22 cellular contexts compared by ENCODE assay signal in the genomic region with DNA sequence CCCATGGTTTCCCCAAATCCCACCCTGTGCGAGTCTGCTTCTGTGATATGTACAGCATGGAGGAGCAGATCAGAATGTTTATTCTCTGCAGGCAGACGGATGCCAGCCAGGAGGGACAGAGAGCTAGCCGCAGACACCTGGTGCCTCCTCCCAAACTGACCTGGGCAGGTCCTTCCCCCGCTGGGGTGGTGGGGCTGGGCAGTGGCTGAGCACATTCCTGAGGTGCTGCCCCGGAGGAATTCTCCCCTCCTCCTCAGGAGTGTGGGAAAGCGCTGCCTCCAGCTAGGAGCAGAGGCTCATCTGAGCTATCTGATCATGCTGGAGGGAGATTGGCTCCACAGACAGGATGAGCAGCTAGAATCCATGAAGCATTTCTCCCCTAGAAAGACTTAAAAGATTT. TPM values are rescaled to one million over a fixed set of nuclear protein-coding genes. Genes with fewer than 3 reads are reported as not detected.
"Had no signal": no experiment of that assay in that cellular context is flagged by ENCODE, and none has a peak within 500 bp of the region (broad histone marks: within the 10 kb centered on the region; RNA-seq: fewer than 3 reads in every experiment).

No MANE protein-coding gene starts in this region.

- FAIRE-seq: bronchial epithelial cell, keratinocyte had no signal

- H3K27ac ChIP-seq: ascending aorta, dorsolateral prefrontal cortex, esophagus squamous epithelium, psoas muscle, spleen had no signal

- H3K27me3 ChIP-seq: ascending aorta, dorsolateral prefrontal cortex, esophagus squamous epithelium, spleen had no signal

- H3K9me3 ChIP-seq: ascending aorta, esophagus squamous epithelium, psoas muscle, spleen had no signal

- H3K36me3 Mint-ChIP-seq: activated CD4-positive, alpha-beta memory T cell treated with anti-CD3 and anti-CD28 coated beads for 36 hours; activated naive CD8-positive, alpha-beta T cell treated with anti-CD3 and anti-CD28 coated beads for 36 hours; naive B cell; type B pancreatic cell had no signal

- DNase-seq: activated CD4-positive, alpha-beta memory T cell treated with anti-CD3 and anti-CD28 coated beads for 36 hours; activated gamma-delta T cell treated with Interleukin-2 at 50 U/mL for 16 hours; activated naive CD8-positive, alpha-beta T cell treated with anti-CD3 and anti-CD28 coated beads for 36 hours; activated T-cell treated with anti-CD3 and anti-CD28 coated beads, Interleukin-2, amount 50 U/mL, for 48 hours; dorsolateral prefrontal cortex; esophagus squamous epithelium; foreskin fibroblast; glutamatergic neuron; left ventricle myocardium superior; midbrain; naive B cell; nucleus accumbens; psoas muscle; spleen; stimulated activated CD4-positive, alpha-beta T cell treated with anti-CD3 and anti-CD28 coated beads, Interleukin-2, amount 100 ng/mL, for 24 hours; stimulated activated naive CD4-positive, alpha-beta T cell treated with Interleukin-2 at 50 U/mL for 16 hours; T-helper 9 cell had no signal

- H3K36me3 ChIP-seq: ascending aorta, esophagus squamous epithelium, spleen had no signal

- H3K4me3 Mint-ChIP-seq: activated CD4-positive, alpha-beta memory T cell treated with anti-CD3 and anti-CD28 coated beads for 36 hours; activated naive CD8-positive, alpha-beta T cell treated with anti-CD3 and anti-CD28 coated beads for 36 hours; type B pancreatic cell had no signal

- H3K4me3 ChIP-seq: ascending aorta, dorsolateral prefrontal cortex, esophagus squamous epithelium, psoas muscle, spleen had no signal

- ATAC-seq: left ventricle myocardium superior, psoas muscle, sciatic nerve had no signal

- H3K4me1 ChIP-seq: ascending aorta, esophagus squamous epithelium, psoas muscle, spleen had no signal

- H3K27ac Mint-ChIP-seq: activated CD4-positive, alpha-beta memory T cell treated with anti-CD3 and anti-CD28 coated beads for 36 hours; activated naive CD8-positive, alpha-beta T cell treated with anti-CD3 and anti-CD28 coated beads for 36 hours; type B pancreatic cell had no signal

- H3K9me3 Mint-ChIP-seq: activated CD4-positive, alpha-beta memory T cell treated with anti-CD3 and anti-CD28 coated beads for 36 hours; activated naive CD8-positive, alpha-beta T cell treated with anti-CD3 and anti-CD28 coated beads for 36 hours; naive B cell; type B pancreatic cell had no signal

- H3K27me3 Mint-ChIP-seq: activated naive CD8-positive, alpha-beta T cell treated with anti-CD3 and anti-CD28 coated beads for 36 hours; type B pancreatic cell had no signal

RNA-seq across cellular contexts. Expression of gene ZAP70, which starts 22.2 kb away (rescaled TPM):
- total RNA-seq: bronchial epithelial cell had no signal
